In genomic region chr20:45892049-45892816, GRCh38 we compare ENCODE assay signal across 8 cellular contexts. TPM values are rescaled to one million over a fixed set of nuclear protein-coding genes. Genes with fewer than 3 reads are reported as not detected.
DNase-seq lines count a peak whose midpoint lies in the region; ATAC-seq lines count a peak whose summit lies in the region.

No MANE protein-coding gene starts in this region.

- H3K27ac Mint-ChIP-seq in CD8-positive, alpha-beta memory T cell, result peak overlapping the region; percentile 78 to 97 (median 87)
- peak overlapping the region in 2 of 3 donors; percentile 86 to 96 for H3K27ac Mint-ChIP-seq in IgD-negative memory B cell
- H3K27ac Mint-ChIP-seq in activated naive CD8-positive, alpha-beta T cell, result peak overlapping the region; percentile 79
- H3K27ac Mint-ChIP-seq in stimulated activated naive B cell treated with anti-CD40 and anti-IgM and Interleukin-4, amounts not matched to agents 10 μg/mL and 1 μg/mL and 100 μg/mL, for 72 hours, result peak overlapping the region; percentile 97

- H3K27me3 Mint-ChIP-seq in CD8-positive, alpha-beta memory T cell, result no peaks in the 10 kb centered on the region
- no peaks in the 10 kb centered on the region for H3K27me3 Mint-ChIP-seq in IgD-negative memory B cell
- H3K27me3 Mint-ChIP-seq in activated naive CD8-positive, alpha-beta T cell, result no peaks in the 10 kb centered on the region
- H3K27me3 Mint-ChIP-seq in stimulated activated naive B cell treated with anti-CD40 and anti-IgM and Interleukin-4, amounts not matched to agents 10 μg/mL and 1 μg/mL and 100 μg/mL, for 72 hours, result no peaks in the 10 kb centered on the region

- H3K27ac ChIP-seq in CD8-positive, alpha-beta memory T cell (ENCODE audit: low read depth, low read length), result peak overlapping the region; percentile 53
- H3K27ac ChIP-seq in iPS-18a (ENCODE audit: low read length), result no peak overlapping the region

- H3K36me3 ChIP-seq in CD8-positive, alpha-beta memory T cell (ENCODE audit: insufficient read depth, low read length), result peaks cover 5% of the 10 kb centered on the region
- peaks cover 12% of the 10 kb centered on the region for H3K36me3 ChIP-seq in iPS-18a (ENCODE audit: control insufficient read depth, low read depth, low read length)

- peaks cover 23% of the 10 kb centered on the region for H3K4me1 ChIP-seq in CD8-positive, alpha-beta memory T cell (ENCODE audit: insufficient read depth, low read length)
- H3K4me1 ChIP-seq in iPS-18a (ENCODE audit: control insufficient read depth, low read depth, low read length), result no peaks in the 10 kb centered on the region

- CTCF ChIA-PET in CD8-positive, alpha-beta memory T cell (lab: Charles Lee), result interaction anchor here (0.8 to 7.1 kb wide), 6 partner anchors 20 to 93 kb away, joined by 3 to 39 read pairs (median 4); partner anchors contain the start of gene PCIF1

- H3K4me1 Mint-ChIP-seq in CD8-positive, alpha-beta memory T cell, result peaks cover 28 to 47% (median 39%) of the 10 kb centered on the region in 3 donors
- H3K4me1 Mint-ChIP-seq in IgD-negative memory B cell, result peaks cover 23 to 27% (median 23%) of the 10 kb centered on the region in 3 donors
- H3K4me1 Mint-ChIP-seq in activated naive CD8-positive, alpha-beta T cell (ENCODE audit: low read depth), result peaks cover 38% of the 10 kb centered on the region
- peaks cover 18 to 33% of the 10 kb centered on the region in 2 donors for H3K4me1 Mint-ChIP-seq in stimulated activated naive B cell treated with anti-CD40 and anti-IgM and Interleukin-4, amounts not matched to agents 10 μg/mL and 1 μg/mL and 100 μg/mL, for 72 hours

- H3K36me3 Mint-ChIP-seq in CD8-positive, alpha-beta memory T cell, result peaks cover 0 to 37% (median 4%) of the 10 kb centered on the region in 3 donors
- peaks cover 2% of the 10 kb centered on the region for H3K36me3 Mint-ChIP-seq in IgD-negative memory B cell
- no peaks in the 10 kb centered on the region for H3K36me3 Mint-ChIP-seq in activated naive CD8-positive, alpha-beta T cell
- peaks cover 33 to 42% of the 10 kb centered on the region in 2 donors for H3K36me3 Mint-ChIP-seq in stimulated activated naive B cell treated with anti-CD40 and anti-IgM and Interleukin-4, amounts not matched to agents 10 μg/mL and 1 μg/mL and 100 μg/mL, for 72 hours

- H3K9ac ChIP-seq in iPS-18a (ENCODE audit: low read length), result peak overlapping the region; percentile 63

- H3K4me3 Mint-ChIP-seq in CD8-positive, alpha-beta memory T cell, result peak overlapping the region; percentile 87 to 95 (median 92)
- peak overlapping the region; percentile 93 to 100 (median 99) for H3K4me3 Mint-ChIP-seq in IgD-negative memory B cell
- H3K4me3 Mint-ChIP-seq in activated naive CD8-positive, alpha-beta T cell, result peak overlapping the region; percentile 91
- H3K4me3 Mint-ChIP-seq in stimulated activated naive B cell treated with anti-CD40 and anti-IgM and Interleukin-4, amounts not matched to agents 10 μg/mL and 1 μg/mL and 100 μg/mL, for 72 hours, result peak overlapping the region; percentile 92 to 94

- no peak for DNase-seq in CD8-positive, alpha-beta memory T cell
- DNase-seq in stimulated activated naive B cell treated with anti-CD40 and anti-IgM and Interleukin-4, amounts not matched to agents 10 μg/mL and 1 μg/mL and 100 μg/mL, for 72 hours, result no peak
- DNase-seq in NCI-H446 treated with DMSO at 0.1 percent for 48 hours (lab: John Stamatoyannopoulos, UW) (no peak), activated gamma-delta T cell treated with Interleukin-2 at 50 U/mL for 16 hours (no peak), T-helper 9 cell (no peak)

- no peak for ATAC-seq in stimulated activated naive B cell treated with anti-CD40 and anti-IgM and Interleukin-4, amounts not matched to agents 10 μg/mL and 1 μg/mL and 100 μg/mL, for 72 hours (replicated peaks)

- no peaks in the 10 kb centered on the region for H3K9me3 ChIP-seq in CD8-positive, alpha-beta memory T cell (ENCODE audit: low read length)
- no peaks in the 10 kb centered on the region for H3K9me3 ChIP-seq in iPS-18a (ENCODE audit: control insufficient read depth, low read depth, low read length)

- no peaks in the 10 kb centered on the region for H3K9me3 Mint-ChIP-seq in CD8-positive, alpha-beta memory T cell
- H3K9me3 Mint-ChIP-seq in IgD-negative memory B cell, result no peaks in the 10 kb centered on the region
- no peaks in the 10 kb centered on the region for H3K9me3 Mint-ChIP-seq in activated naive CD8-positive, alpha-beta T cell (ENCODE audit: low read depth)
- no peaks in the 10 kb centered on the region for H3K9me3 Mint-ChIP-seq in stimulated activated naive B cell treated with anti-CD40 and anti-IgM and Interleukin-4, amounts not matched to agents 10 μg/mL and 1 μg/mL and 100 μg/mL, for 72 hours

- POLR2A ChIA-PET in CD8-positive, alpha-beta memory T cell (lab: Charles Lee), result interaction anchor here (0.5 to 2.6 kb wide), 4 partner anchors 35 to 79 kb away, joined by 3 to 28 read pairs (median 4); partner anchors contain the start of genes ACOT8, PCIF1, ZNF335 and ZSWIM3

- H3K27me3 ChIP-seq in CD8-positive, alpha-beta memory T cell (ENCODE audit: insufficient read depth, low read length, poor library complexity, severe bottlenecking), result no peaks in the 10 kb centered on the region
- no peaks in the 10 kb centered on the region for H3K27me3 ChIP-seq in iPS-18a (ENCODE audit: control insufficient read depth, insufficient read depth, low read length)

- peak overlapping the region; percentile 85 for H3K4me3 ChIP-seq in CD8-positive, alpha-beta memory T cell (ENCODE audit: low read length)
- H3K4me3 ChIP-seq in iPS-18a (ENCODE audit: low read length), result peak overlapping the region; percentile 77

RNA-seq across cellular contexts. Expression of gene CTSA, which starts 1.1 kb away (rescaled TPM):
- 10 to 100 TPM; 81.1 to 82.1 TPM for total RNA-seq in CD8-positive, alpha-beta memory T cell
- 219 TPM for polyA plus RNA-seq in CD8-positive, alpha-beta memory T cell
- polyA plus RNA-seq in IgD-negative memory B cell, result 107 TPM

RNA-seq across cellular contexts. Expression of gene NEURL2, which starts 1.2 kb away (rescaled TPM):
- total RNA-seq in CD8-positive, alpha-beta memory T cell, result 1 to 10 TPM; 2.7 to 2.8 TPM
- polyA plus RNA-seq in CD8-positive, alpha-beta memory T cell, result 0.94 TPM
- polyA plus RNA-seq in IgD-negative memory B cell, result 1.6 TPM

RNA-seq across cellular contexts. Expression of gene SPATA25, which starts 4.8 kb away (rescaled TPM):
- 1 to 10 TPM in 1 of 2 experiments, under 1 TPM in 1; 0.98 to 1.9 TPM for total RNA-seq in CD8-positive, alpha-beta memory T cell
- polyA plus RNA-seq in CD8-positive, alpha-beta memory T cell, result not detected
- not detected for polyA plus RNA-seq in IgD-negative memory B cell

RNA-seq across cellular contexts. Expression of gene ZSWIM1, which starts 11.2 kb away (rescaled TPM):
- total RNA-seq in CD8-positive, alpha-beta memory T cell, result 10 to 100 TPM; 12.3 TPM
- polyA plus RNA-seq in CD8-positive, alpha-beta memory T cell, result 2.1 TPM
- 5.8 TPM for polyA plus RNA-seq in IgD-negative memory B cell

RNA-seq across cellular contexts. Expression of gene PLTP, which starts 19.7 kb away (rescaled TPM):
- total RNA-seq in CD8-positive, alpha-beta memory T cell, result 1 to 10 TPM; 2.5 to 3.2 TPM
- 0.45 TPM for polyA plus RNA-seq in CD8-positive, alpha-beta memory T cell
- 1.3 TPM for polyA plus RNA-seq in IgD-negative memory B cell
